ENCODE assay signal across 15 cellular contexts in genomic region chr1:110151175-110151715, GRCh38. TPM values are rescaled to one million over a fixed set of nuclear protein-coding genes. Genes with fewer than 3 reads are reported as not detected.
DNase-seq lines count a peak whose midpoint lies in the region; ATAC-seq and TF ChIP-seq lines count a peak whose summit lies in the region.
"Had no signal": no experiment of that assay in that cellular context is flagged by ENCODE, and none has a peak within 500 bp of the region (broad histone marks: within the 10 kb centered on the region; RNA-seq: fewer than 3 reads in every experiment).

No MANE protein-coding gene starts in this region.

- H3K27me3 ChIP-seq in left ventricle myocardium inferior (ENCODE audit: low read depth), result peaks cover 100% of the 10 kb centered on the region

- intact Hi-C loops in left ventricle myocardium inferior (cut with micrococcal nuclease) (no loop called here), left ventricle myocardium superior (cut with micrococcal nuclease) (no loop called here)

- H3K4me3 ChIP-seq in left ventricle myocardium inferior (peak overlapping the region; percentile 55), mesodermal cell (ENCODE audit: extremely low read depth, insufficient read depth, low read length, poor library complexity, severe bottlenecking) (peak overlapping the region; percentile 38)

- H3K4me1 ChIP-seq in left ventricle myocardium inferior, result peaks cover 16% of the 10 kb centered on the region
- H3K4me1 ChIP-seq in mesodermal cell (ENCODE audit: control insufficient read depth, insufficient read depth, low read length, poor library complexity, severe bottlenecking), result peaks cover 12% of the 10 kb centered on the region

- no peaks in the 10 kb centered on the region for H3K9me3 ChIP-seq in left ventricle myocardium inferior (replicated peaks)
- no peaks in the 10 kb centered on the region for H3K9me3 ChIP-seq in mesodermal cell (ENCODE audit: control insufficient read depth, low read length)

- H3K36me3 ChIP-seq in left ventricle myocardium inferior (no peaks in the 10 kb centered on the region), mesodermal cell (ENCODE audit: control insufficient read depth, insufficient read depth, low read length) (no peaks in the 10 kb centered on the region)

- H3K27ac ChIP-seq in left ventricle myocardium inferior (replicated peaks) (no peak overlapping the region), mesodermal cell (ENCODE audit: low read depth, low read length, severe bottlenecking) (no peak overlapping the region)

- no peak for ATAC-seq in left ventricle myocardium superior

- TF ChIP-seq CTCF in left ventricle myocardium inferior (IDR thresholded peaks at IDR 0.05; ENCODE audit: borderline replicate concordance), result no peak

- DNase-seq in left ventricle myocardium inferior, result no peak
- no peak for DNase-seq in left ventricle myocardium superior
- DNase-seq in dermis blood vessel endothelial cell, result peak; percentile 9
- no peak for DNase-seq in activated CD4-positive, alpha-beta T cell treated with anti-CD3 and anti-CD28 coated beads, Interleukin-2, amount 50 U/mL, for 1 hour
- no peak for DNase-seq in NCI-H345 (lab: John Stamatoyannopoulos, UW)
- no peak for DNase-seq in NCI-H1694 treated with DMSO at 0.1 percent for 48 hours (lab: John Stamatoyannopoulos, UW)
- no peak for DNase-seq in NOMO-1 treated with DMSO at 0.1 percent for 48 hours (lab: John Stamatoyannopoulos, UW; ENCODE audit: unreplicated experiment)
- DNase-seq: GF-D8, hippocampal formation, NCI-H2029, small intestine, T-helper 2 cell had no signal

- WGBS in mesodermal cell (ENCODE audit: insufficient coverage in 2 of 2), 2 experiments, result 23 to 24% methylated on average over 32 to 37 of the region's 37 CpGs

RNA-seq across cellular contexts. Expression of gene SLC6A17, which starts 1.0 kb away (rescaled TPM):
- not detected for total RNA-seq in left ventricle myocardium inferior
- total RNA-seq in left ventricle myocardium superior, result not detected
- 0.51 and 0.84 TPM in 2 replicates for total RNA-seq in dermis blood vessel endothelial cell
- 1.5 TPM for polyA plus RNA-seq in mesodermal cell (2013, experiment 1 of 2)
- 0.76 TPM for polyA plus RNA-seq in mesodermal cell (2013, experiment 2 of 2)

RNA-seq across cellular contexts. Expression of gene UBL4B, which starts 39.0 kb away (rescaled TPM):
- total RNA-seq in left ventricle myocardium inferior, result not detected
- total RNA-seq in left ventricle myocardium superior, result not detected
- total RNA-seq in dermis blood vessel endothelial cell, result not detected in 2 replicates
- not detected for polyA plus RNA-seq in mesodermal cell (2013, experiment 1 of 2)
- polyA plus RNA-seq in mesodermal cell (2013, experiment 2 of 2), result not detected
- total RNA-seq: activated CD8-positive, alpha-beta memory T cell treated with anti-CD3 and anti-CD28 coated beads for 36 hours; activated naive CD8-positive, alpha-beta T cell treated with anti-CD3 and anti-CD28 coated beads for 36 hours had no signal
- polyA plus RNA-seq: small intestine had no signal

RNA-seq across cellular contexts. Expression of gene KCNC4, which starts 58.9 kb away (rescaled TPM):
- total RNA-seq in left ventricle myocardium inferior (6.1 TPM), left ventricle myocardium superior (4.7 TPM), dermis blood vessel endothelial cell (5.1 and 5.8 TPM in 2 replicates)
- polyA plus RNA-seq in mesodermal cell (2013, experiment 1 of 2), result 8.0 TPM
- 5.8 TPM for polyA plus RNA-seq in mesodermal cell (2013, experiment 2 of 2)
